In the genomic region with DNA sequence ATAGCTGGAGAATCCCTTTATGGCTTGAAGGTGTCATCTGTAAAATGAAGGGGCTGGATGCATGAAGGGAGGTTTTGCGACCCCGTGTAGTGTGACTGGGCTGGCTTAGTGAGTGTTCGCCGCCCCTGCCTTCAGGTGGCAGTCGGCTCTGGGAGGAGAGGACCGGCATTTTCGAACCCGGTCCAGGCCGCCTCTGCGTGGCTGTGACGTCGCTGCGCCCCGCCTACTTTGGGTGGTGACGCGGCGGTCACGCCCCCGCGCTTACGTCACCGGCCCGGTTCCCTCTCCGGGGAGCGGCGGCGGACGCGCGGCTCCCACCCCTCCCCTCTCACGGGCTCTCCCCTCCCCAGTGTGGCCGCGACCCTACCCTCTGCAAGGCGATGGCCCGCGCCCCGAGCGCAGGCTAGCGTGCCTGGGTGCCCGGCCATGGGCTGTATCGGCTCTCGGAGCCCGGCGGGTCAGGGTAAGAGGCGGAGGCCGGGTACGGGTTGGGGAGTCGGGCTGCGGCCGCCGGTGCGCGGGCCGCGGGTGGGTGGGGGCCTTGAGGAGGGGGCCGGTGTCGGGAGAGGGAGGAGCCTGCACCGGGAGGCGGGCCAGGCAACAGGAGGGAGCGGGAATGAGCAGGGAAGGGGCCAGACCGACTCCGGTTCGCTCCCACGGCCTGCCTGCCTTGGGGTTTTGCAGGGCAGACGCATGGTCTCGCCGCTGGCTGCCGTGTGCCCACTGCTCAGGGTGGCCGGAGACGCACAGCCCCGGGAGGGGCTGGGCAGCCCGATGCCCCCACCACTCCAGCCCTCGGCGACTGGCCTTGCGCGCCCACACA, we compare ENCODE assay signal across 8 cellular contexts. TPM values are rescaled to one million over a fixed set of nuclear protein-coding genes. Genes with fewer than 3 reads are reported as not detected.
DNase-seq lines count a peak whose midpoint lies in the region; ATAC-seq and TF ChIP-seq lines count a peak whose summit lies in the region.

No MANE protein-coding gene starts in this region.

- peak overlapping the region; percentile 63 to 81 (median 70) for H3K4me3 ChIP-seq in BLaER1 treated with 17β-estradiol and CSF1 and Interleukin-3, amounts not matched to agents 10 nM and 100 nM
- H3K4me3 ChIP-seq in esophagus muscularis mucosa = peak overlapping the region; percentile 84 to 97 (median 90)

- peak overlapping the region; percentile 45 to 76 (median 63); a peak in 21 of 22 replicates for H3K27ac ChIP-seq in BLaER1 treated with 17β-estradiol and CSF1 and Interleukin-3, amounts not matched to agents 10 nM and 100 nM
- H3K27ac ChIP-seq in esophagus muscularis mucosa (replicated peaks in 1 of 4) = peak overlapping the region; percentile 98 to 99 (median 99)

- 0% methylated on average over 11 of the region's 76 CpGs for WGBS in esophagus muscularis mucosa

- peak; percentile 63 for ATAC-seq in GM19395 (IDR thresholded peaks at IDR 0.05; ENCODE audit: unreplicated experiment)

- intact Hi-C loops in esophagus muscularis mucosa (cut with DNase I) = no loop called here

- peak overlapping the region; percentile 69 to 86 (median 78) for H3K9ac ChIP-seq in BLaER1 treated with 17β-estradiol and CSF1 and Interleukin-3, amounts not matched to agents 10 nM and 100 nM

- H3K4me1 ChIP-seq in BLaER1 treated with 17β-estradiol and CSF1 and Interleukin-3, amounts not matched to agents 10 nM and 100 nM = peaks cover 44 to 79% (median 52%) of the 10 kb centered on the region in 10 experiments
- peaks cover 43 to 69% (median 61%) of the 10 kb centered on the region in 4 donors for H3K4me1 ChIP-seq in esophagus muscularis mucosa

- peaks cover 44 to 48% (median 46%) of the 10 kb centered on the region in 11 experiments for H3K36me3 ChIP-seq in BLaER1 treated with 17β-estradiol and CSF1 and Interleukin-3, amounts not matched to agents 10 nM and 100 nM
- peaks cover 30 to 49% (median 44%) of the 10 kb centered on the region in 4 donors for H3K36me3 ChIP-seq in esophagus muscularis mucosa

- peaks cover 58 to 93% (median 76%) of the 10 kb centered on the region in 11 experiments; a peak in 21 of 22 replicates for H4K20me1 ChIP-seq in BLaER1 treated with 17β-estradiol and CSF1 and Interleukin-3, amounts not matched to agents 10 nM and 100 nM

- no peak for TF ChIP-seq EP300 in esophagus muscularis mucosa (IDR thresholded peaks at IDR 0.05)

- H3K9me3 ChIP-seq in BLaER1 treated with 17β-estradiol and CSF1 and Interleukin-3, amounts not matched to agents 10 nM and 100 nM (replicated peaks in 1 of 11) = no peaks in the 10 kb centered on the region
- H3K9me3 ChIP-seq in esophagus muscularis mucosa = no peaks in the 10 kb centered on the region

- peaks cover 0 to 15% (median 0%) of the 10 kb centered on the region in 11 experiments; a peak in 6 of 22 replicates for H3K27me3 ChIP-seq in BLaER1 treated with 17β-estradiol and CSF1 and Interleukin-3, amounts not matched to agents 10 nM and 100 nM
- no peaks in the 10 kb centered on the region for H3K27me3 ChIP-seq in esophagus muscularis mucosa

- peak; percentile 81 for TF ChIP-seq POLR2A in esophagus muscularis mucosa (IDR thresholded peaks at IDR 0.05; ENCODE audit: low read depth)

- DNase-seq in HT1080 (ENCODE audit: low read depth) = peak; percentile 85
- DNase-seq in OCI-M1 (lab: John Stamatoyannopoulos, UW) = peak; percentile 83
- peak; percentile 91 to 94 for DNase-seq in activated T-cell treated with anti-CD3 and anti-CD28 coated beads, Interleukin-2, amount 50 U/mL, for 48 hours
- DNase-seq in esophagus muscularis mucosa (ENCODE audit: extremely low spot score) = peak; percentile 95
- DNase-seq in myocyte (ENCODE audit: low read depth) = peak; percentile 63
- peak; percentile 70 to 77 for DNase-seq in stimulated activated CD8-positive, alpha-beta memory T cell treated with anti-CD3 and anti-CD28 coated beads, Interleukin-7, amount 100 ng/mL, for 4 hours (ENCODE audit: low read depth in 2 of 2)

- no peak for TF ChIP-seq CTCF in esophagus muscularis mucosa (IDR thresholded peaks at IDR 0.05)

- H3K4me2 ChIP-seq in BLaER1 treated with 17β-estradiol and CSF1 and Interleukin-3, amounts not matched to agents 10 nM and 100 nM = peak overlapping the region; percentile 93 to 99 (median 98)

RNA-seq across cellular contexts. Expression of a gene that starts 1.5 kb away (rescaled TPM):
- total RNA-seq in HT1080 (2014; rRNA removed; shearing (Covaris generic)) = 61.8 and 71.7 TPM in 2 replicates
- 66.2 and 70.4 TPM in 2 replicates for polyA plus RNA-seq in HT1080 (2015; cell fraction: cytosol; rRNA removed)
- 70.6 and 75.6 TPM in 2 replicates for polyA plus RNA-seq in HT1080 (2015; cell fraction: nucleus; rRNA removed)
- total RNA-seq in esophagus muscularis mucosa = 10 to 100 TPM; 40.3 to 71.0 (median 59.9) TPM
- total RNA-seq in myocyte = 14.2 and 15.5 TPM in 2 replicates
- polyA plus RNA-seq in myocyte (2012) = 7.6 TPM

RNA-seq across cellular contexts. Expression of a gene that starts 21.5 kb away (rescaled TPM):
- 750 and 760 TPM in 2 replicates for total RNA-seq in HT1080 (2014; rRNA removed; shearing (Covaris generic))
- 398 and 411 TPM in 2 replicates for polyA plus RNA-seq in HT1080 (2015; cell fraction: cytosol; rRNA removed)
- 1,428 and 1,429 TPM in 2 replicates for polyA plus RNA-seq in HT1080 (2015; cell fraction: nucleus; rRNA removed)
- total RNA-seq in esophagus muscularis mucosa = 100 to 1,000 TPM; 291 to 418 (median 360) TPM
- total RNA-seq in myocyte = 358 and 371 TPM in 2 replicates
- 289 TPM for polyA plus RNA-seq in myocyte (2012)

RNA-seq across cellular contexts. Expression of a gene that starts 25.5 kb away (rescaled TPM):
- 13.9 and 21.1 TPM in 2 replicates for total RNA-seq in HT1080 (2014; rRNA removed; shearing (Covaris generic))
- polyA plus RNA-seq in HT1080 (2015; cell fraction: cytosol; rRNA removed) = 6.2 and 7.1 TPM in 2 replicates
- polyA plus RNA-seq in HT1080 (2015; cell fraction: nucleus; rRNA removed) = 27.3 and 34.5 TPM in 2 replicates
- 1 to 10 TPM; 1.8 to 3.4 (median 2.7) TPM for total RNA-seq in esophagus muscularis mucosa
- total RNA-seq in myocyte = 1.8 and 3.4 TPM in 2 replicates
- 2.9 TPM for polyA plus RNA-seq in myocyte (2012)

RNA-seq across cellular contexts. Expression of a gene that starts 25.6 kb away (rescaled TPM):
- 327 and 330 TPM in 2 replicates for total RNA-seq in HT1080 (2014; rRNA removed; shearing (Covaris generic))
- 326 and 401 TPM in 2 replicates for polyA plus RNA-seq in HT1080 (2015; cell fraction: cytosol; rRNA removed)
- polyA plus RNA-seq in HT1080 (2015; cell fraction: nucleus; rRNA removed) = 386 and 402 TPM in 2 replicates
- total RNA-seq in esophagus muscularis mucosa = 10 to 100 TPM; 36.0 to 52.1 (median 40.4) TPM
- total RNA-seq in myocyte = 77.1 and 87.4 TPM in 2 replicates
- polyA plus RNA-seq in myocyte (2012) = 74.5 TPM

RNA-seq across cellular contexts. Expression of a gene that starts 36.8 kb away (rescaled TPM):
- total RNA-seq in HT1080 (2014; rRNA removed; shearing (Covaris generic)) = 1,567 and 1,674 TPM in 2 replicates
- 866 and 1,014 TPM in 2 replicates for polyA plus RNA-seq in HT1080 (2015; cell fraction: cytosol; rRNA removed)
- 1,098 and 1,261 TPM in 2 replicates for polyA plus RNA-seq in HT1080 (2015; cell fraction: nucleus; rRNA removed)
- 100 to 1,000 TPM; 252 to 356 (median 274) TPM for total RNA-seq in esophagus muscularis mucosa
- 480 and 540 TPM in 2 replicates for total RNA-seq in myocyte
- 389 TPM for polyA plus RNA-seq in myocyte (2012)

Comparison
In these comparisons a context has a peak if more than half of its experiments do, and no peak if none do; other contexts are left out.
1. Peak in every context shown above with its lines: DNase-seq, ATAC-seq, H3K4me3 ChIP-seq and H3K27ac ChIP-seq.